15 cellular contexts compared by ENCODE assay signal in the genomic region with DNA sequence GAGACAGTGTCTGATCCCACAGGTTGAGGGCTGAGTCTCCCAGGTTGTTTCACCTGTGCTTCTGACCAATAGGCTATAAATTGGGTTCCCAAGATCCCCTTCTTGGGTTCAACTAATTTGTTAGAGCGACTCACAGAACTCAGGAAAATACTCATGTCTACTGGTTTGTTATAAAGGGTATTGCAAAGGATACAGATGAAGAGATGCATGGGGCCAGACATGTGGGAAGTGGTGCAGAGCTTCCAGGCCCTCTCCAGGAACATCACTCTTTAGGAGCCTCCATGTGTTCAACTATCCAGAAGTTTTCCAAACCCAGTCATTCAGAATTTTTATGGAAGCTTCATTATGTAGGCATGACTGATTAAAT. TPM values are rescaled to one million over a fixed set of nuclear protein-coding genes. Genes with fewer than 3 reads are reported as not detected.
DNase-seq lines count a peak whose midpoint lies in the region; ATAC-seq lines count a peak whose summit lies in the region.
"Had no signal": no experiment of that assay in that cellular context is flagged by ENCODE, and none has a peak within 500 bp of the region (broad histone marks: within the 10 kb centered on the region; RNA-seq: fewer than 3 reads in every experiment).

No MANE protein-coding gene starts in this region.

- H3K27ac ChIP-seq in CD4-positive, CD25-positive, alpha-beta regulatory T cell (ENCODE audit: insufficient read depth, low read length, poor library complexity, severe bottlenecking), result no peak overlapping the region
- H3K27ac ChIP-seq in CD4-positive, alpha-beta memory T cell (ENCODE audit: low read depth, low read length), result no peak overlapping the region
- H3K27ac ChIP-seq in effector memory CD4-positive, alpha-beta T cell (ENCODE audit: insufficient read depth, low read length, poor library complexity, severe bottlenecking), result peak overlapping the region; percentile 22
- H3K27ac ChIP-seq: BLaER1 treated with 17β-estradiol and CSF1 and Interleukin-3, amounts not matched to agents 10 nM and 100 nM; GM23248; HL-60 had no signal

- CTCF ChIA-PET in CD4-positive, alpha-beta memory T cell (lab: Charles Lee; ENCODE audit: partially characterized antibody), result interaction anchor here (2.2 kb wide), 1 partner anchor 34 kb away, joined by 10 read pairs; no protein-coding TSS in a partner anchor

- H3K9me3 Mint-ChIP-seq in CD4-positive, CD25-positive, alpha-beta regulatory T cell, result no peaks in the 10 kb centered on the region
- H3K9me3 Mint-ChIP-seq in CD4-positive, alpha-beta memory T cell, result no peaks in the 10 kb centered on the region
- H3K9me3 Mint-ChIP-seq in stimulated activated naive B cell treated with anti-CD40 and anti-IgM and Interleukin-4, amounts not matched to agents 10 μg/mL and 1 μg/mL and 100 μg/mL, for 72 hours, result no peaks in the 10 kb centered on the region

- POLR2A ChIA-PET in CD4-positive, alpha-beta memory T cell (lab: Charles Lee; ENCODE audit: partially characterized antibody), result interaction anchor here (1.0 to 8.9 kb wide), 4 partner anchors 17 to 78 kb away, joined by 3 to 93 read pairs (median 4); a partner anchor contains a TSS

- H3K27ac Mint-ChIP-seq in CD4-positive, CD25-positive, alpha-beta regulatory T cell, result peak overlapping the region in 2 of 3 donors; percentile 42 to 81
- H3K27ac Mint-ChIP-seq in CD4-positive, alpha-beta memory T cell, result peak overlapping the region in 5 of 7 donors; percentile 14 to 72 (median 65)
- H3K27ac Mint-ChIP-seq in stimulated activated naive B cell treated with anti-CD40 and anti-IgM and Interleukin-4, amounts not matched to agents 10 μg/mL and 1 μg/mL and 100 μg/mL, for 72 hours, result peak overlapping the region; percentile 9

- H3K4me3 Mint-ChIP-seq in CD4-positive, CD25-positive, alpha-beta regulatory T cell, result peak overlapping the region in 2 of 4 donors; percentile 18 to 22
- peak overlapping the region in 2 of 8 donors; percentile 25 to 37 for H3K4me3 Mint-ChIP-seq in CD4-positive, alpha-beta memory T cell
- H3K4me3 Mint-ChIP-seq in stimulated activated naive B cell treated with anti-CD40 and anti-IgM and Interleukin-4, amounts not matched to agents 10 μg/mL and 1 μg/mL and 100 μg/mL, for 72 hours, result no peak overlapping the region
- H3K4me3 Mint-ChIP-seq: B cell had no signal

- H3K9me3 ChIP-seq in CD4-positive, CD25-positive, alpha-beta regulatory T cell (ENCODE audit: control insufficient read depth in 2 of 2, low read length in 2 of 2), result no peaks in the 10 kb centered on the region
- H3K9me3 ChIP-seq in CD4-positive, alpha-beta memory T cell (ENCODE audit: control insufficient read depth in 1 of 2, low read length in 2 of 2), result no peaks in the 10 kb centered on the region
- H3K9me3 ChIP-seq in effector memory CD4-positive, alpha-beta T cell (ENCODE audit: control insufficient read depth, low read length), result no peaks in the 10 kb centered on the region
- H3K9me3 ChIP-seq: BLaER1 treated with 17β-estradiol and CSF1 and Interleukin-3, amounts not matched to agents 10 nM and 100 nM; HAP-1 had no signal

- peaks cover 58% of the 10 kb centered on the region for H3K4me1 ChIP-seq in CD4-positive, CD25-positive, alpha-beta regulatory T cell (ENCODE audit: control insufficient read depth, insufficient read depth, low read length, poor library complexity, severe bottlenecking)
- H3K4me1 ChIP-seq in CD4-positive, alpha-beta memory T cell (ENCODE audit: insufficient read depth, low read length), result peaks cover 61% of the 10 kb centered on the region
- peaks cover 15% of the 10 kb centered on the region for H3K4me1 ChIP-seq in effector memory CD4-positive, alpha-beta T cell (ENCODE audit: control insufficient read depth, insufficient read depth, low read length, poor library complexity, severe bottlenecking)

- H3K27me3 ChIP-seq in CD4-positive, CD25-positive, alpha-beta regulatory T cell (ENCODE audit: control insufficient read depth, insufficient read depth, low read length), result no peaks in the 10 kb centered on the region
- H3K27me3 ChIP-seq in CD4-positive, alpha-beta memory T cell (ENCODE audit: insufficient read depth, low read length), result no peaks in the 10 kb centered on the region
- H3K27me3 ChIP-seq in effector memory CD4-positive, alpha-beta T cell (replicated peaks; ENCODE audit: control insufficient read depth, insufficient read depth, low read length, poor library complexity, severe bottlenecking), result no peaks in the 10 kb centered on the region
- H3K27me3 ChIP-seq: BLaER1 treated with 17β-estradiol and CSF1 and Interleukin-3, amounts not matched to agents 10 nM and 100 nM had no signal

- peak overlapping the region; percentile 32 for H3K4me3 ChIP-seq in CD4-positive, CD25-positive, alpha-beta regulatory T cell (ENCODE audit: low read depth, low read length)
- no peak overlapping the region for H3K4me3 ChIP-seq in CD4-positive, alpha-beta memory T cell (ENCODE audit: low read length in 2 of 2)
- no peak overlapping the region for H3K4me3 ChIP-seq in effector memory CD4-positive, alpha-beta T cell (ENCODE audit: insufficient read depth, low read depth, low read length, poor library complexity, severe bottlenecking)
- H3K4me3 ChIP-seq: BLaER1 treated with 17β-estradiol and CSF1 and Interleukin-3, amounts not matched to agents 10 nM and 100 nM; GM23248; HAP-1 had no signal

- H3K27me3 Mint-ChIP-seq in CD4-positive, CD25-positive, alpha-beta regulatory T cell, result no peaks in the 10 kb centered on the region
- no peaks in the 10 kb centered on the region for H3K27me3 Mint-ChIP-seq in CD4-positive, alpha-beta memory T cell
- H3K27me3 Mint-ChIP-seq in stimulated activated naive B cell treated with anti-CD40 and anti-IgM and Interleukin-4, amounts not matched to agents 10 μg/mL and 1 μg/mL and 100 μg/mL, for 72 hours, result no peaks in the 10 kb centered on the region
- H3K27me3 Mint-ChIP-seq: B cell had no signal

- peaks cover 19% of the 10 kb centered on the region for H3K36me3 Mint-ChIP-seq in CD4-positive, CD25-positive, alpha-beta regulatory T cell
- H3K36me3 Mint-ChIP-seq in CD4-positive, alpha-beta memory T cell, result peaks cover 10 to 30% of the 10 kb centered on the region in 2 donors
- peaks cover 11 to 25% of the 10 kb centered on the region in 2 donors for H3K36me3 Mint-ChIP-seq in stimulated activated naive B cell treated with anti-CD40 and anti-IgM and Interleukin-4, amounts not matched to agents 10 μg/mL and 1 μg/mL and 100 μg/mL, for 72 hours

- peaks cover 18% of the 10 kb centered on the region for H3K36me3 ChIP-seq in CD4-positive, CD25-positive, alpha-beta regulatory T cell (ENCODE audit: control insufficient read depth, insufficient read depth, low read length)
- H3K36me3 ChIP-seq in CD4-positive, alpha-beta memory T cell (ENCODE audit: insufficient read depth, low read length), result peaks cover 7% of the 10 kb centered on the region
- peaks cover 3% of the 10 kb centered on the region for H3K36me3 ChIP-seq in effector memory CD4-positive, alpha-beta T cell (ENCODE audit: control insufficient read depth, insufficient read depth, low read length)

- H3K4me1 Mint-ChIP-seq in CD4-positive, CD25-positive, alpha-beta regulatory T cell, result peaks cover 16 to 79% (median 64%) of the 10 kb centered on the region in 4 donors
- H3K4me1 Mint-ChIP-seq in CD4-positive, alpha-beta memory T cell, result peaks cover 42 to 79% (median 65%) of the 10 kb centered on the region in 4 donors
- peaks cover 34 to 60% of the 10 kb centered on the region in 2 donors for H3K4me1 Mint-ChIP-seq in stimulated activated naive B cell treated with anti-CD40 and anti-IgM and Interleukin-4, amounts not matched to agents 10 μg/mL and 1 μg/mL and 100 μg/mL, for 72 hours

- no peak for ATAC-seq in CD4-positive, CD25-positive, alpha-beta regulatory T cell (ENCODE audit: low read depth in 2 of 2)
- ATAC-seq in stimulated activated naive B cell treated with anti-CD40 and anti-IgM and Interleukin-4, amounts not matched to agents 10 μg/mL and 1 μg/mL and 100 μg/mL, for 72 hours (replicated peaks), result no peak

- DNase-seq in CD4-positive, CD25-positive, alpha-beta regulatory T cell, result no peak
- DNase-seq in CD4-positive, alpha-beta memory T cell, result no peak
- no peak for DNase-seq in effector memory CD4-positive, alpha-beta T cell
- DNase-seq in stimulated activated naive B cell treated with anti-CD40 and anti-IgM and Interleukin-4, amounts not matched to agents 10 μg/mL and 1 μg/mL and 100 μg/mL, for 72 hours, result no peak
- DNase-seq in NCI-H128 (lab: John Stamatoyannopoulos, UW; ENCODE audit: unreplicated experiment), result no peak
- no peak for DNase-seq in activated T-cell treated with anti-CD3 and anti-CD28 coated beads, Interleukin-2, amount 50 U/mL, for 48 hours
- DNase-seq: Calu3, DMS53, DND-41, EL, GM23248 had no signal

- intact Hi-C loops in CD4-positive, alpha-beta memory T cell (cut with micrococcal nuclease), result no loop called here

RNA-seq across cellular contexts. Expression of a gene that starts 4.7 kb away (rescaled TPM):
- total RNA-seq in CD4-positive, CD25-positive, alpha-beta regulatory T cell, result 55.6 TPM
- 10 to 100 TPM; 40.1 to 48.1 (median 42.4) TPM for polyA plus RNA-seq in CD4-positive, CD25-positive, alpha-beta regulatory T cell
- total RNA-seq in CD4-positive, alpha-beta memory T cell, result 10 to 100 TPM; 60.2 to 63.1 TPM
- 10 to 100 TPM; 19.4 to 23.9 TPM for polyA plus RNA-seq in CD4-positive, alpha-beta memory T cell

RNA-seq across cellular contexts. Expression of a gene that starts 16.5 kb away (rescaled TPM):
- total RNA-seq in CD4-positive, CD25-positive, alpha-beta regulatory T cell, result 397 TPM
- 10 to 100 TPM; 35.1 to 43.0 (median 38.5) TPM for polyA plus RNA-seq in CD4-positive, CD25-positive, alpha-beta regulatory T cell
- total RNA-seq in CD4-positive, alpha-beta memory T cell, result 100 to 1,000 TPM; 225 to 237 TPM
- 10 to 100 TPM; 15.6 to 86.8 TPM for polyA plus RNA-seq in CD4-positive, alpha-beta memory T cell

RNA-seq across cellular contexts. Expression of a gene that starts 53.3 kb away (rescaled TPM):
- 6.9 TPM for total RNA-seq in CD4-positive, CD25-positive, alpha-beta regulatory T cell
- 1 to 10 TPM in 2 of 4 donors, under 1 TPM in 2; 0.70 to 1.8 (median 1.1) TPM for polyA plus RNA-seq in CD4-positive, CD25-positive, alpha-beta regulatory T cell
- total RNA-seq in CD4-positive, alpha-beta memory T cell, result 1 to 10 TPM; 2.6 to 2.7 TPM
- 1 to 10 TPM in 1 of 2 donors, under 1 TPM in 1; 0.12 to 1.1 TPM for polyA plus RNA-seq in CD4-positive, alpha-beta memory T cell

Comparison
In these comparisons a context has a peak if more than half of its experiments do, and no peak if none do; other contexts are left out.
1. H3K27ac Mint-ChIP-seq: peak in every context shown above with its lines; median percentile 65 in CD4-positive, alpha-beta memory T cell; 62 in CD4-positive, CD25-positive, alpha-beta regulatory T cell; 9 in stimulated activated naive B cell treated with anti-CD40 and anti-IgM and Interleukin-4, amounts not matched to agents 10 μg/mL and 1 μg/mL and 100 μg/mL, for 72 hours.